In genomic region chr20:50284811-50285375, GRCh38 we compare ENCODE assay signal across 9 cellular contexts.
DNase-seq lines count a peak whose midpoint lies in the region; ATAC-seq, FAIRE-seq and TF ChIP-seq lines count a peak whose summit lies in the region.
"Had no signal": no experiment of that assay in that cellular context is flagged by ENCODE, and none has a peak within 500 bp of the region (broad histone marks: within the 10 kb centered on the region; RNA-seq: fewer than 3 reads in every experiment).

No MANE protein-coding gene starts in this region.

- TF ChIP-seq CTCF in CD14-positive monocyte (IDR thresholded peaks at IDR 0.05) = no peak
- no peak for TF ChIP-seq CTCF in gastroesophageal sphincter (IDR thresholded peaks at IDR 0.05)

- WGBS in gastroesophageal sphincter (ENCODE audit: low coverage in 1 of 2), 2 donors = 82 to 100% methylated on average over 1 to 3 of the region's 10 CpGs

- no peak overlapping the region for H3K9ac ChIP-seq in rectal smooth muscle tissue (ENCODE audit: low read length)

- peaks cover 45% of the 10 kb centered on the region for H3K4me1 ChIP-seq in SJSA1 (replicated peaks)
- peaks cover 0 to 44% (median 28%) of the 10 kb centered on the region in 3 donors for H3K4me1 ChIP-seq in gastroesophageal sphincter
- no peaks in the 10 kb centered on the region for H3K4me1 ChIP-seq in rectal smooth muscle tissue (ENCODE audit: control insufficient read depth, insufficient read depth, low read length)

- DNase-seq in CD14-positive monocyte (ENCODE audit: low spot score) (no peak), SJSA1 (ENCODE audit: low read depth in 1 of 2, low spot score in 2 of 2) (no peak), H4 (ENCODE audit: low spot score) (no peak), OCI-M1 (lab: John Stamatoyannopoulos, UW) (no peak), frontal cortex (ENCODE audit: low spot score in 2 of 2) (no peak)
- DNase-seq: activated effector memory CD4-positive, alpha-beta T cell treated with Interleukin-2 at 50 U/mL for 16 hours had no signal

- peaks cover 20 to 29% of the 10 kb centered on the region in 2 donors for H3K36me3 Mint-ChIP-seq in CD14-positive monocyte

- no peaks in the 10 kb centered on the region for H3K9me3 Mint-ChIP-seq in CD14-positive monocyte

- H3K27me3 ChIP-seq in SJSA1 (replicated peaks) (no peaks in the 10 kb centered on the region), gastroesophageal sphincter (no peaks in the 10 kb centered on the region), rectal smooth muscle tissue (ENCODE audit: control insufficient read depth, insufficient read depth, low read length) (no peaks in the 10 kb centered on the region)

- H3K27ac ChIP-seq in SJSA1 (peak overlapping the region; percentile 63), gastroesophageal sphincter (peak overlapping the region in 3 of 4 donors; percentile 68 to 76 (median 75)), rectal smooth muscle tissue (ENCODE audit: low read depth, low read length) (peak overlapping the region; percentile 11)

- H3K9me3 ChIP-seq in SJSA1 (replicated peaks) (no peaks in the 10 kb centered on the region), gastroesophageal sphincter (no peaks in the 10 kb centered on the region)

- ATAC-seq in gastroesophageal sphincter (no peak), HG03175 (IDR thresholded peaks at IDR 0.05; ENCODE audit: unreplicated experiment) (no peak)

- TF ChIP-seq EP300 in gastroesophageal sphincter (IDR thresholded peaks at IDR 0.05) = no peak

- no peaks in the 10 kb centered on the region for H3K36me3 ChIP-seq in SJSA1
- H3K36me3 ChIP-seq in gastroesophageal sphincter = no peaks in the 10 kb centered on the region
- no peaks in the 10 kb centered on the region for H3K36me3 ChIP-seq in rectal smooth muscle tissue (ENCODE audit: control insufficient read depth, insufficient read depth, low read length)

- H3K27me3 Mint-ChIP-seq in CD14-positive monocyte (ENCODE audit: low read depth in 3 of 3) = peaks cover 0 to 4% (median 2%) of the 10 kb centered on the region in 3 donors

- no peak for TF ChIP-seq POLR2A in gastroesophageal sphincter (IDR thresholded peaks at IDR 0.05)

- intact Hi-C loops in CD14-positive monocyte (cut with micrococcal nuclease) = loop anchor here in 1 of 2 donors (10.0 kb wide), 1 partner anchor 170 kb away; the partner anchor contains the start of gene UBE2V1

- no peak for FAIRE-seq in frontal cortex (lab: Jason Lieb, UNC)

- no peak overlapping the region for H3K4me3 ChIP-seq in SJSA1
- no peak overlapping the region for H3K4me3 ChIP-seq in gastroesophageal sphincter
- no peak overlapping the region for H3K4me3 ChIP-seq in rectal smooth muscle tissue (ENCODE audit: low read length)

- H3K4me1 Mint-ChIP-seq in CD14-positive monocyte = peaks cover 66% of the 10 kb centered on the region

- H3K27ac Mint-ChIP-seq in CD14-positive monocyte = peak overlapping the region; percentile 90 to 99 (median 96)

- H3K4me3 Mint-ChIP-seq in CD14-positive monocyte = peak overlapping the region in 1 of 2 donors; percentile 65

Comparison
In these comparisons a context has a peak if more than half of its experiments do, and no peak if none do; other contexts are left out.
1. H3K27ac ChIP-seq: peak in every context shown above with its lines; median percentile 75 in gastroesophageal sphincter; 63 in SJSA1; 11 in rectal smooth muscle tissue.